In the genomic region with DNA sequence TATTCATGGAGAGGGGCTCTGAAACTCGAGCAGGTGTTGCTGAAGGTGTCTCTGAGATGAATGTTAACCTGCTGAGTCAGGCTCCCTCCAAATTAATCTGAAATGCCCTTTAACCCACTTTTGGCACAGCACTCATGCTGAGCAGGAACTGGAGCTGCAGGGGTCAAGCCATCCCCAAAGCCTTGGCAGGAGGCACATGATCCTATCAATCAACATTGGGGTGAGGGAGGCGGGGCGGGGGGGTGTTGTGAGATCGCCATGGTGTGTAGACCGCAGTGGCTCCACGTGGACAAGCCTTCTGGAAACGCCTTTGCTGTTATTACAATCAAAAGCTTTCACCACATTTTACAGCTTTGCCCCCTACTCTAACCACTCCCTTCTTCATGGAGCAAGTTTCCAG, we compare ENCODE assay signal across 23 cellular contexts. TPM values are rescaled to one million over a fixed set of nuclear protein-coding genes. Genes with fewer than 3 reads are reported as not detected.
"Had no signal": no experiment of that assay in that cellular context is flagged by ENCODE, and none has a peak within 500 bp of the region (broad histone marks: within the 10 kb centered on the region; RNA-seq: fewer than 3 reads in every experiment).

No MANE protein-coding gene starts in this region.

- H3K4me1 ChIP-seq: gastrocnemius medialis, heart right ventricle, testis had no signal

- H3K4me3 ChIP-seq: coronary artery, gastrocnemius medialis, heart right ventricle, smooth muscle cell, testis, tibial nerve had no signal

- H3K4me2 ChIP-seq: smooth muscle cell had no signal

- DNase-seq: central memory CD4-positive, alpha-beta T cell; effector CD4-positive, alpha-beta T cell; endodermal cell; erythroblast; gastrocnemius medialis; heart right ventricle; kidney; left cardiac atrium; mesendoderm; naive B cell; posterior cingulate gyrus; right cardiac atrium; stimulated activated CD4-positive, alpha-beta T cell treated with anti-CD3 and anti-CD28 coated beads, Interleukin-2, amount 100 ng/mL, for 48 hours; testis had no signal

- H3K27me3 ChIP-seq: gastrocnemius medialis, heart right ventricle, testis, tibial nerve had no signal

- H3K36me3 ChIP-seq: gastrocnemius medialis, heart right ventricle, neutrophil, tibial nerve had no signal

- H3K9me3 ChIP-seq: gastrocnemius medialis, heart right ventricle, neutrophil, testis, tibial nerve had no signal

- H3K27ac ChIP-seq: coronary artery, gastrocnemius medialis, heart right ventricle, neutrophil, testis, tibial nerve had no signal

- ATAC-seq: gastrocnemius medialis; heart right ventricle; left cardiac atrium; right cardiac atrium; stimulated activated effector memory CD8-positive, alpha-beta T cell treated with anti-CD3 and anti-CD28 coated beads, Interleukin-12 subunit alpha, Interleukin-12 subunit beta, amount 100 ng/mL, for 72 hours had no signal

- FAIRE-seq: endothelial cell of umbilical vein, kidney had no signal

RNA-seq across cellular contexts. Expression of gene ENPP6, which starts 16.5 kb away (rescaled TPM):
- total RNA-seq: chondrocyte, endothelial cell of umbilical vein, lung microvascular endothelial cell, osteoblast, smooth muscle cell had no signal
- polyA plus RNA-seq: endothelial cell of umbilical vein, smooth muscle cell had no signal
